1 cellular context compared by ENCODE assay signal in the genomic region with DNA sequence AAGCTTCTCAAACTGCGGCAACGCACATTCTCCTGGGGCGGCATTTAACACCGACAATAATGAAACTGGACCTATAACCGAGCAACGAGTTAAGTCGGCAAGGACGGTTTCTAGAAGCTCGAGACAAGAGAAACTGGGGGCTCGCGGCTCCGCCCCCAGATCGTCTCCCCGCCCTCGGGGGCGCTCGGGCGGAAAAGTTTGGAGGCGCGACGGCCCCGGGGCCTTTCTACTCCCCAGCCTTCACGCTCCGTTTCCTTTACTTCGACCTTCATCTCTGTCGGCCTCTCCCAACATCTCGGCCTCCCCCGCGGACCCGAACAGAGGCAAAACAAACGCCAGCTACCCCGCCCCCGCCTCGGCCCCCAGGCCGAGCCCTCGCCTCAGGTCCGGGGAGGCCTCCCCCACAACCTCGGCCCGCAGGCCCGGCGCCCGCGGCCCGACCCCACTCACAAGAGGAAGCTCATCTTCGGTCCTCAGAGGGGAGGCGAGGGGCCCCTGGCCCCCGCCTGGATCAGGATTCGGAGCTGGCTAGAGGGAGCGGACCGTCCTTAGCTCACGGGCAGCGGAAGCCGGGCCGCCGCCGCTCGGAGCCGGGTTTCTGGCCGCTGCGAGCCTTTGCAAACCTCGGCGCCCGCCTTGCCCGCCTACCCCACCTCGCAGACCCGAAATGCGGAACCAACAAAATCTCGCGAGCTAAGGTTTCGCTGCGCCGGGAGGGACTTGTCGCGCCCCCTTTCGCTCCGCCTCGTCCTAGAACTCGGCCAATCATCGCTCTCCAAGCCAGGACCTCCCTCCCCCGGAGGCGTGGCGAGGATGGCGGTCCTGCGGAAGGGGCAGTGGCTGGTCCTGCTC.
TF ChIP-seq lines count a peak whose summit lies in the region.

Gene MOB1A (minus strand): TSS at position 669 of the 852 bp plus-strand sequence. CDS start 205 bp downstream, at position 464.

TF ChIP-seq in WTC11, 78 proteins besides CTCF, POLR2A, EP300 and RAD21 (continued from another document):
- TF ChIP-seq, protein P1, sequence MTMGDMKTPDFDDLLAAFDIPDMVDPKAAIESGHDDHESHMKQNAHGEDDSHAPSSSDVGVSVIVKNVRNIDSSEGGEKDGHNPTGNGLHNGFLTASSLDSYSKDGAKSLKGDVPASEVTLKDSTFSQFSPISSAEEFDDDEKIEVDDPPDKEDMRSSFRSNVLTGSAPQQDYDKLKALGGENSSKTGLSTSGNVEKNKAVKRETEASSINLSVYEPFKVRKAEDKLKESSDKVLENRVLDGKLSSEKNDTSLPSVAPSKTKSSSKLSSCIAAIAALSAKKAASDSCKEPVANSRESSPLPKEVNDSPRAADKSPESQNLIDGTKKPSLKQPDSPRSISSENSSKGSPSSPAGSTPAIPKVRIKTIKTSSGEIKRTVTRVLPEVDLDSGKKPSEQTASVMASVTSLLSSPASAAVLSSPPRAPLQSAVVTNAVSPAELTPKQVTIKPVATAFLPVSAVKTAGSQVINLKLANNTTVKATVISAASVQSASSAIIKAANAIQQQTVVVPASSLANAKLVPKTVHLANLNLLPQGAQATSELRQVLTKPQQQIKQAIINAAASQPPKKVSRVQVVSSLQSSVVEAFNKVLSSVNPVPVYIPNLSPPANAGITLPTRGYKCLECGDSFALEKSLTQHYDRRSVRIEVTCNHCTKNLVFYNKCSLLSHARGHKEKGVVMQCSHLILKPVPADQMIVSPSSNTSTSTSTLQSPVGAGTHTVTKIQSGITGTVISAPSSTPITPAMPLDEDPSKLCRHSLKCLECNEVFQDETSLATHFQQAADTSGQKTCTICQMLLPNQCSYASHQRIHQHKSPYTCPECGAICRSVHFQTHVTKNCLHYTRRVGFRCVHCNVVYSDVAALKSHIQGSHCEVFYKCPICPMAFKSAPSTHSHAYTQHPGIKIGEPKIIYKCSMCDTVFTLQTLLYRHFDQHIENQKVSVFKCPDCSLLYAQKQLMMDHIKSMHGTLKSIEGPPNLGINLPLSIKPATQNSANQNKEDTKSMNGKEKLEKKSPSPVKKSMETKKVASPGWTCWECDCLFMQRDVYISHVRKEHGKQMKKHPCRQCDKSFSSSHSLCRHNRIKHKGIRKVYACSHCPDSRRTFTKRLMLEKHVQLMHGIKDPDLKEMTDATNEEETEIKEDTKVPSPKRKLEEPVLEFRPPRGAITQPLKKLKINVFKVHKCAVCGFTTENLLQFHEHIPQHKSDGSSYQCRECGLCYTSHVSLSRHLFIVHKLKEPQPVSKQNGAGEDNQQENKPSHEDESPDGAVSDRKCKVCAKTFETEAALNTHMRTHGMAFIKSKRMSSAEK (CRISPR knock-in tag; IDR thresholded peaks at IDR 0.05; ENCODE audit: borderline replicate concordance): no peak
- TF ChIP-seq JAZF1 (CRISPR knock-in tag; IDR thresholded peaks at IDR 0.05) (no peak), NFATC4 (CRISPR knock-in tag; IDR thresholded peaks at IDR 0.05) (no peak), ZNF232 (CRISPR knock-in tag; IDR thresholded peaks at IDR 0.05) (0 out of 2 replicates have a peak, but pooled peaks have one; percentile 49), JUN (CRISPR knock-in tag; IDR thresholded peaks at IDR 0.05) (0 out of 2 replicates have a peak, but pooled peaks have one; percentile 13), TEAD1 (CRISPR knock-in tag; IDR thresholded peaks at IDR 0.05) (peak; percentile 56; the same call in 1 of the 2 replicates), GABPB1 (CRISPR knock-in tag; IDR thresholded peaks at IDR 0.05) (peak; percentile 50), ELF4 (CRISPR knock-in tag; IDR thresholded peaks at IDR 0.05; ENCODE audit: low read depth) (no peak)
- TF ChIP-seq, protein P2, sequence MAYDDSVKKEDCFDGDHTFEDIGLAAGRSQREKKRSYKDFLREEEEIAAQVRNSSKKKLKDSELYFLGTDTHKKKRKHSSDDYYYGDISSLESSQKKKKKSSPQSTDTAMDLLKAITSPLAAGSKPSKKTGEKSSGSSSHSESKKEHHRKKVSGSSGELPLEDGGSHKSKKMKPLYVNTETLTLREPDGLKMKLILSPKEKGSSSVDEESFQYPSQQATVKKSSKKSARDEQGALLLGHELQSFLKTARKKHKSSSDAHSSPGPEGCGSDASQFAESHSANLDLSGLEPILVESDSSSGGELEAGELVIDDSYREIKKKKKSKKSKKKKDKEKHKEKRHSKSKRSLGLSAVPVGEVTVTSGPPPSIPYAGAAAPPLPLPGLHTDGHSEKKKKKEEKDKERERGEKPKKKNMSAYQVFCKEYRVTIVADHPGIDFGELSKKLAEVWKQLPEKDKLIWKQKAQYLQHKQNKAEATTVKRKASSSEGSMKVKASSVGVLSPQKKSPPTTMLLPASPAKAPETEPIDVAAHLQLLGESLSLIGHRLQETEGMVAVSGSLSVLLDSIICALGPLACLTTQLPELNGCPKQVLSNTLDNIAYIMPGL (CRISPR knock-in tag; IDR thresholded peaks at IDR 0.05): peak; percentile 77
